In the genomic region with DNA sequence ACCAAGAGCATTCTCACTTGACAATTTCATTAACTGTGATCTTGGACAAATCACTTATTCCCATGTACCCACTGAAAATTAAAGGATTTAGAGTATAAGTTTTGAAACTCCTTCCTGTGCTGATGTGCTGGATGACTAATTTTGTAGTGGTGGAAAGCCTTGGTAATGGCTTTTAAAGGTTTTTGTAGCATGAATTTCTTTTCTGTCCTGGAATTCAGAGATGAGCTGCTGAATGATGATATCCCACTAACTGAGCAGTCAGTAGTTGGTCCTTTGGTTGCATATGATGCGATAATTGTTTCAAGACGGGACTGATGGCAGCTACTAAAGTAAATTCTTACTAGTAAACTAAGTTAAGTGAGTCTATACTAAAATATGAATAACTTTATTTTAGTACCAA, we compare ENCODE assay signal across 16 cellular contexts. TPM values are rescaled to one million over a fixed set of nuclear protein-coding genes. Genes with fewer than 3 reads are reported as not detected.
DNase-seq lines count a peak whose midpoint lies in the region; ATAC-seq and TF ChIP-seq lines count a peak whose summit lies in the region.
"Had no signal": no experiment of that assay in that cellular context is flagged by ENCODE, and none has a peak within 500 bp of the region (broad histone marks: within the 10 kb centered on the region; RNA-seq: fewer than 3 reads in every experiment).

No MANE protein-coding gene starts in this region.

- TF ChIP-seq CTCF in IMR-90 (conservative IDR thresholded peaks at IDR 0.05; ENCODE audit: low read depth, low read length), result no peak
- TF ChIP-seq CTCF in progenitor cell of endocrine pancreas (IDR thresholded peaks at IDR 0.05; ENCODE audit: unreplicated experiment), result no peak

- H2AFZ ChIP-seq in IMR-90 (replicated peaks; ENCODE audit: low read length, poor library complexity), result no peak overlapping the region

- POLR2A ChIA-PET in IMR-90 (lab: Charles Lee; ENCODE audit: unreplicated experiment), result no interaction called here

- H3K9me3 ChIP-seq in IMR-90 (ENCODE audit: control insufficient read depth, insufficient read depth, low read length), result no peaks in the 10 kb centered on the region
- H3K9me3 ChIP-seq in aorta (ENCODE audit: control insufficient read depth, low read length), result no peaks in the 10 kb centered on the region
- H3K9me3 ChIP-seq: prostate gland had no signal

- CTCF ChIA-PET in IMR-90 (lab: Yijun Ruan, JAX), result interaction anchor here (0.5 to 1.5 kb wide), 2 partner anchors 54 to 157 kb away, joined by 3 to 4 read pairs; no protein-coding TSS in a partner anchor

- H3K27me3 Mint-ChIP-seq in activated T-cell treated with anti-CD3 and anti-CD28 coated beads, Interleukin-2, amount 50 U/mL, for 4 hours (ENCODE audit: low read depth), result no peaks in the 10 kb centered on the region
- no peaks in the 10 kb centered on the region for H3K27me3 Mint-ChIP-seq in central memory CD8-positive, alpha-beta T cell
- no peaks in the 10 kb centered on the region for H3K27me3 Mint-ChIP-seq in progenitor cell of endocrine pancreas

- H3K9ac ChIP-seq in IMR-90 (ENCODE audit: low read depth, low read length), result no peak overlapping the region

- H3K4me1 Mint-ChIP-seq in activated T-cell treated with anti-CD3 and anti-CD28 coated beads, Interleukin-2, amount 50 U/mL, for 4 hours (ENCODE audit: low read depth), result peaks cover 75% of the 10 kb centered on the region
- H3K4me1 Mint-ChIP-seq in central memory CD8-positive, alpha-beta T cell, result peaks cover 83% of the 10 kb centered on the region
- peaks cover 40% of the 10 kb centered on the region for H3K4me1 Mint-ChIP-seq in progenitor cell of endocrine pancreas (ENCODE audit: low read depth)

- H3K27ac Mint-ChIP-seq in central memory CD8-positive, alpha-beta T cell (ENCODE audit: low read depth), result peak overlapping the region; percentile 30
- H3K27ac Mint-ChIP-seq in progenitor cell of endocrine pancreas, result peak overlapping the region; percentile 69

- no peak for DNase-seq in activated T-cell treated with anti-CD3 and anti-CD28 coated beads, Interleukin-2, amount 50 U/mL, for 4 hours
- DNase-seq in activated T-cell treated with anti-CD3 and anti-CD28 coated beads, Interleukin-2, amount 50 U/mL, for 48 hours, result no peak
- DNase-seq in IMR-90, result peak; percentile 34
- DNase-seq in central memory CD8-positive, alpha-beta T cell (ENCODE audit: low spot score in 2 of 2), result no peak
- no peak for DNase-seq in progenitor cell of endocrine pancreas (ENCODE audit: low spot score, unreplicated experiment)
- no peak for DNase-seq in central memory CD4-positive, alpha-beta T cell
- no peak for DNase-seq in aorta
- DNase-seq: dorsolateral prefrontal cortex; foreskin keratinocyte; islet precursor cell; Kasumi-1; NCI-H187 treated with DMSO at 0.1 percent for 48 hours; NCI-H69; stimulated activated CD4-positive, alpha-beta T cell treated with anti-CD3 and anti-CD28 coated beads, Interleukin-1b, Interleukin-23, amount 100 ng/mL, for 48 hours had no signal

- H3K4me3 Mint-ChIP-seq in activated T-cell treated with anti-CD3 and anti-CD28 coated beads, Interleukin-2, amount 50 U/mL, for 4 hours, result peak overlapping the region; percentile 94
- peak overlapping the region; percentile 33 for H3K4me3 Mint-ChIP-seq in central memory CD8-positive, alpha-beta T cell
- no peak overlapping the region for H3K4me3 Mint-ChIP-seq in progenitor cell of endocrine pancreas (ENCODE audit: low read depth)

- peaks cover 85% of the 10 kb centered on the region for H3K36me3 Mint-ChIP-seq in activated T-cell treated with anti-CD3 and anti-CD28 coated beads, Interleukin-2, amount 50 U/mL, for 4 hours (ENCODE audit: insufficient read depth)
- peaks cover 93% of the 10 kb centered on the region for H3K36me3 Mint-ChIP-seq in central memory CD8-positive, alpha-beta T cell (ENCODE audit: insufficient read depth)
- peaks cover 53% of the 10 kb centered on the region for H3K36me3 Mint-ChIP-seq in progenitor cell of endocrine pancreas (ENCODE audit: insufficient read depth)

- in situ Hi-C loops in IMR-90 (cut with MboI; ENCODE audit: low sequenced_read_pairs), result no loop called here

- no TSS peak for BruUV-seq in IMR-90 (replicated peaks; lab: Mats Ljungman, UMichigan)

- dilution Hi-C loops in IMR-90 (cut with HindIII; ENCODE audit: low sequenced_read_pairs, unreplicated experiment), result no loop called here

- intact Hi-C loops in IMR-90 (cut with micrococcal nuclease), result loop anchor here (10.0 kb wide), 2 partner anchors 352 to 522 kb away; partner anchors contain the start of gene GFI1
- intact Hi-C loops in aorta (cut with DNase I), result loop anchor here in 1 of 2 donors (10.0 kb wide), 1 partner anchor 532 kb away; no protein-coding TSS in a partner anchor

- H2BK120ac ChIP-seq in IMR-90 (ENCODE audit: low read depth, low read length), result no peak overlapping the region

- no peak overlapping the region for H2AK5ac ChIP-seq in IMR-90 (ENCODE audit: low read depth, low read length)

- no peak overlapping the region for H4K5ac ChIP-seq in IMR-90 (ENCODE audit: low read depth, low read length)

- no peak overlapping the region for H3K4me3 ChIP-seq in IMR-90 (ENCODE audit: insufficient read depth, low read depth, low read length)
- H3K4me3 ChIP-seq in aorta (ENCODE audit: low read length in 2 of 2), result no peak overlapping the region
- H3K4me3 ChIP-seq: prostate gland had no signal

- no peak for TF ChIP-seq RAD21 in IMR-90 (IDR thresholded peaks at IDR 0.05; ENCODE audit: low read length)

- no peak overlapping the region for H3K4me2 ChIP-seq in IMR-90 (ENCODE audit: low read depth, low read length)

- no CpG with 5 or more reads among the region's 2 CpGs for WGBS in IMR-90 (ENCODE audit: extremely low coverage in 2 of 2, insufficient read length in 1 of 2), 2 experiments
- 85 to 86% methylated on average over 2 of the region's 2 CpGs for WGBS in aorta, 2 donors

- no peak for TF ChIP-seq POLR2A in IMR-90 (IDR thresholded peaks at IDR 0.05; ENCODE audit: low read depth, low read length)

- H4K91ac ChIP-seq in IMR-90 (ENCODE audit: insufficient read depth, low read depth, low read length), result no peak overlapping the region

- H3K36me3 ChIP-seq in IMR-90 (ENCODE audit: control insufficient read depth, insufficient read depth, low read length) (peaks cover 48% of the 10 kb centered on the region), aorta (ENCODE audit: control insufficient read depth in 1 of 2, insufficient read depth in 2 of 2, low read length in 1 of 2) (peaks cover 3 to 6% of the 10 kb centered on the region in 2 donors)

- no peak overlapping the region for H3K4ac ChIP-seq in IMR-90 (ENCODE audit: low read depth, low read length)

- peaks cover 14 to 50% of the 10 kb centered on the region in 2 experiments for H3K79me1 ChIP-seq in IMR-90 (ENCODE audit: low read depth in 1 of 2, low read length in 2 of 2)

- H3K9me1 ChIP-seq in IMR-90 (ENCODE audit: insufficient read depth, low read length), result 0 out of 2 replicates have a peak, but pooled peaks cover 3% of the 10 kb centered on the region

- no peak overlapping the region for H3K27ac ChIP-seq in IMR-90 (ENCODE audit: insufficient read depth, low read length)
- no peak overlapping the region for H3K27ac ChIP-seq in aorta (ENCODE audit: low read depth in 1 of 2, low read length in 2 of 2)
- H3K27ac ChIP-seq: dorsolateral prefrontal cortex, foreskin keratinocyte, prostate gland had no signal

- H3K27me3 ChIP-seq in IMR-90 (ENCODE audit: control insufficient read depth, insufficient read depth, low read length), result no peaks in the 10 kb centered on the region
- no peaks in the 10 kb centered on the region for H3K27me3 ChIP-seq in aorta (ENCODE audit: control insufficient read depth in 1 of 2, insufficient read depth in 2 of 2, low read length in 1 of 2)
- H3K27me3 ChIP-seq: dorsolateral prefrontal cortex, foreskin keratinocyte had no signal

- peaks cover 95% of the 10 kb centered on the region for H4K20me1 ChIP-seq in IMR-90 (ENCODE audit: insufficient read depth, low read length)

- no peak for ATAC-seq in activated T-cell treated with anti-CD3 and anti-CD28 coated beads, Interleukin-2, amount 50 U/mL, for 4 hours
- ATAC-seq in IMR-90 (ENCODE audit: low read depth) (no peak), GM18502 (IDR thresholded peaks at IDR 0.05; ENCODE audit: poor library complexity, unreplicated experiment) (no peak), aorta (ENCODE audit: low FRiP score) (no peak)
- no peak for ATAC-seq in central memory CD8-positive, alpha-beta T cell (replicated peaks; ENCODE audit: extremely low read depth, poor library complexity, severe bottlenecking)
- ATAC-seq: foreskin keratinocyte had no signal

- no peak overlapping the region for H2BK20ac ChIP-seq in IMR-90 (ENCODE audit: low read depth, low read length)

- peaks cover 7% of the 10 kb centered on the region for H3K4me1 ChIP-seq in IMR-90 (ENCODE audit: control insufficient read depth, insufficient read depth, low read length)
- peaks cover 0 to 2% of the 10 kb centered on the region in 2 donors for H3K4me1 ChIP-seq in aorta (ENCODE audit: control insufficient read depth in 1 of 2, insufficient read depth in 2 of 2, low read length in 2 of 2)

- H3K18ac ChIP-seq in IMR-90 (ENCODE audit: low read depth, low read length), result no peak overlapping the region

- no peak overlapping the region for H3K23ac ChIP-seq in IMR-90 (ENCODE audit: low read depth, low read length)

- H2BK15ac ChIP-seq in IMR-90 (ENCODE audit: low read depth, low read length), result no peak overlapping the region

- no peak overlapping the region for H4K8ac ChIP-seq in IMR-90 (ENCODE audit: low read depth in 2 of 2, low read length in 2 of 2)

- no peaks in the 10 kb centered on the region for H3K9me3 Mint-ChIP-seq in activated T-cell treated with anti-CD3 and anti-CD28 coated beads, Interleukin-2, amount 50 U/mL, for 4 hours
- no peaks in the 10 kb centered on the region for H3K9me3 Mint-ChIP-seq in central memory CD8-positive, alpha-beta T cell
- no peaks in the 10 kb centered on the region for H3K9me3 Mint-ChIP-seq in progenitor cell of endocrine pancreas (ENCODE audit: low read depth)

- H2AK9ac ChIP-seq in IMR-90 (replicated peaks; ENCODE audit: low read depth, low read length, poor library complexity), result no peak overlapping the region

- no peak overlapping the region for H3K56ac ChIP-seq in IMR-90 (ENCODE audit: extremely low read depth, insufficient read depth, low read length)

- H2BK5ac ChIP-seq in IMR-90 (ENCODE audit: low read depth, low read length, poor library complexity, severe bottlenecking), result no peak overlapping the region

- no peak overlapping the region for H3K14ac ChIP-seq in IMR-90 (replicated peaks; ENCODE audit: low read depth, low read length)

RNA-seq across cellular contexts. Expression of gene RPL5, which starts 5.2 kb away (rescaled TPM):
- 1,000 to 10,000 TPM; 1,884 to 1,929 (median 1,900) TPM for total RNA-seq in activated T-cell treated with anti-CD3 and anti-CD28 coated beads, Interleukin-2, amount 50 U/mL, for 4 hours
- total RNA-seq in IMR-90 (2012; rRNA removed) (1,679 and 1,907 TPM in 2 replicates), progenitor cell of endocrine pancreas (1,364 and 1,423 TPM in 2 replicates), aorta (100 to 1,000 TPM; 778 to 824 TPM)
- polyA plus RNA-seq in IMR-90 (2012; rRNA removed) (1,239 and 1,406 TPM in 2 replicates), aorta (1,000 to 10,000 TPM; 1,953 to 3,435 TPM)
- 609 and 629 TPM in 2 replicates for polyA plus RNA-seq in IMR-90 (2012; cell fraction: cytosol; rRNA removed)
- 99.4 and 681 TPM in 2 replicates for polyA plus RNA-seq in IMR-90 (2012; cell fraction: nucleus; rRNA removed; ENCODE audit: low replicate concordance)

RNA-seq across cellular contexts. Expression of gene EVI5, which starts 52.2 kb away (rescaled TPM):
- total RNA-seq in activated T-cell treated with anti-CD3 and anti-CD28 coated beads, Interleukin-2, amount 50 U/mL, for 4 hours, result 10 to 100 TPM; 28.7 to 32.9 (median 29.8) TPM
- total RNA-seq in IMR-90 (2012; rRNA removed) (26.9 and 54.4 TPM in 2 replicates), progenitor cell of endocrine pancreas (30.3 and 32.1 TPM in 2 replicates), aorta (10 to 100 TPM; 47.5 to 54.7 TPM)
- polyA plus RNA-seq in IMR-90 (2012; rRNA removed) (10.2 and 13.9 TPM in 2 replicates), aorta (10 to 100 TPM in 1 of 2 donors, 1 to 10 TPM in 1; 8.3 to 10.5 TPM)
- 2.6 and 3.4 TPM in 2 replicates for polyA plus RNA-seq in IMR-90 (2012; cell fraction: cytosol; rRNA removed)
- 1.7 and 10.9 TPM in 2 replicates for polyA plus RNA-seq in IMR-90 (2012; cell fraction: nucleus; rRNA removed; ENCODE audit: low replicate concordance)
